1 cellular context compared by ENCODE assay signal in genomic region chrX:526295-527224, GRCh38.
A peak's percentile ranks its signal among the peaks of the same experiment; 100 is the strongest.
TF ChIP-seq lines count a peak whose summit lies in the region.

No MANE protein-coding gene starts in this region.

TF ChIP-seq in HepG2, 621 proteins besides CTCF, POLR2A, EP300 and RAD21 (continued from another document):
- TF ChIP-seq ZNF318 (CRISPR knock-in tag; IDR thresholded peaks at IDR 0.05) (no peak), HNF4A (CRISPR knock-in tag; IDR thresholded peaks at IDR 0.05) (peak; percentile 82), ATM (IDR thresholded peaks at IDR 0.05; ENCODE audit: borderline replicate concordance) (no peak), HNF4G (IDR thresholded peaks at IDR 0.05; ENCODE audit: borderline replicate concordance, low read depth, low read length) (peak; percentile 31; the same call in 1 of the 2 replicates), HNF4G (CRISPR knock-in tag; IDR thresholded peaks at IDR 0.05; ENCODE audit: borderline replicate concordance, low read depth) (peak; percentile 62), MAFG (CRISPR knock-in tag; IDR thresholded peaks at IDR 0.05) (no peak), ZNF724P (CRISPR knock-in tag; IDR thresholded peaks at IDR 0.05; ENCODE audit: borderline replicate concordance) (no peak), ETV5 (CRISPR knock-in tag; IDR thresholded peaks at IDR 0.05; ENCODE audit: borderline replicate concordance) (no peak), THAP11 (CRISPR knock-in tag; IDR thresholded peaks at IDR 0.05) (peak; percentile 49; the same call in 1 of the 2 replicates), ZBTB1 (CRISPR knock-in tag; IDR thresholded peaks at IDR 0.05; ENCODE audit: borderline replicate concordance) (no peak), KDM4B (CRISPR knock-in tag; IDR thresholded peaks at IDR 0.05) (no peak), HOXA5 (CRISPR knock-in tag; IDR thresholded peaks at IDR 0.05) (peak; percentile 99), JDP2 (CRISPR knock-in tag; IDR thresholded peaks at IDR 0.05; ENCODE audit: borderline replicate concordance) (no peak), TGIF2 (CRISPR knock-in tag; IDR thresholded peaks at IDR 0.05) (peak; percentile 58; the same call in 1 of the 2 replicates), GATAD2A (CRISPR knock-in tag; IDR thresholded peaks at IDR 0.05) (peak; percentile 68), POLR2G (IDR thresholded peaks at IDR 0.05; ENCODE audit: low read depth, low read length) (no peak), ZNF335 (CRISPR knock-in tag; IDR thresholded peaks at IDR 0.05) (no peak), DPF2 (CRISPR knock-in tag; IDR thresholded peaks at IDR 0.05; ENCODE audit: borderline replicate concordance, low read depth) (0 out of 2 replicates have a peak, but pooled peaks have one; percentile 45), TARDBP (CRISPR knock-in tag; IDR thresholded peaks at IDR 0.05) (no peak), PCBP1 (IDR thresholded peaks at IDR 0.05; ENCODE audit: borderline replicate concordance, low read depth, low read length) (no peak), HDAC2 (CRISPR knock-in tag; IDR thresholded peaks at IDR 0.05) (peak; percentile 49; the same call in 1 of the 2 replicates), SKI (IDR thresholded peaks at IDR 0.05; ENCODE audit: partially characterized antibody) (peak; percentile 20), PBX2 (CRISPR knock-in tag; IDR thresholded peaks at IDR 0.05) (peak; percentile 74)
- TF ChIP-seq, protein P1, sequence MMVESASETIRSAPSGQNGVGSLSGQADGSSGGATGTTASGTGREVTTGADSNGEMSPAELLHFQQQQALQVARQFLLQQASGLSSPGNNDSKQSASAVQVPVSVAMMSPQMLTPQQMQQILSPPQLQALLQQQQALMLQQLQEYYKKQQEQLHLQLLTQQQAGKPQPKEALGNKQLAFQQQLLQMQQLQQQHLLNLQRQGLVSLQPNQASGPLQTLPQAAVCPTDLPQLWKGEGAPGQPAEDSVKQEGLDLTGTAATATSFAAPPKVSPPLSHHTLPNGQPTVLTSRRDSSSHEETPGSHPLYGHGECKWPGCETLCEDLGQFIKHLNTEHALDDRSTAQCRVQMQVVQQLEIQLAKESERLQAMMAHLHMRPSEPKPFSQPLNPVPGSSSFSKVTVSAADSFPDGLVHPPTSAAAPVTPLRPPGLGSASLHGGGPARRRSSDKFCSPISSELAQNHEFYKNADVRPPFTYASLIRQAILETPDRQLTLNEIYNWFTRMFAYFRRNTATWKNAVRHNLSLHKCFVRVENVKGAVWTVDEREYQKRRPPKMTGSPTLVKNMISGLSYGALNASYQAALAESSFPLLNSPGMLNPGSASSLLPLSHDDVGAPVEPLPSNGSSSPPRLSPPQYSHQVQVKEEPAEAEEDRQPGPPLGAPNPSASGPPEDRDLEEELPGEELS (CRISPR knock-in tag; IDR thresholded peaks at IDR 0.05) = peak; percentile 86
- TF ChIP-seq, protein P2, sequence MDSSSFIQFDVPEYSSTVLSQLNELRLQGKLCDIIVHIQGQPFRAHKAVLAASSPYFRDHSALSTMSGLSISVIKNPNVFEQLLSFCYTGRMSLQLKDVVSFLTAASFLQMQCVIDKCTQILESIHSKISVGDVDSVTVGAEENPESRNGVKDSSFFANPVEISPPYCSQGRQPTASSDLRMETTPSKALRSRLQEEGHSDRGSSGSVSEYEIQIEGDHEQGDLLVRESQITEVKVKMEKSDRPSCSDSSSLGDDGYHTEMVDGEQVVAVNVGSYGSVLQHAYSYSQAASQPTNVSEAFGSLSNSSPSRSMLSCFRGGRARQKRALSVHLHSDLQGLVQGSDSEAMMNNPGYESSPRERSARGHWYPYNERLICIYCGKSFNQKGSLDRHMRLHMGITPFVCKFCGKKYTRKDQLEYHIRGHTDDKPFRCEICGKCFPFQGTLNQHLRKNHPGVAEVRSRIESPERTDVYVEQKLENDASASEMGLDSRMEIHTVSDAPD (CRISPR knock-in tag; IDR thresholded peaks at IDR 0.05) = no peak
- TF ChIP-seq, protein P3, sequence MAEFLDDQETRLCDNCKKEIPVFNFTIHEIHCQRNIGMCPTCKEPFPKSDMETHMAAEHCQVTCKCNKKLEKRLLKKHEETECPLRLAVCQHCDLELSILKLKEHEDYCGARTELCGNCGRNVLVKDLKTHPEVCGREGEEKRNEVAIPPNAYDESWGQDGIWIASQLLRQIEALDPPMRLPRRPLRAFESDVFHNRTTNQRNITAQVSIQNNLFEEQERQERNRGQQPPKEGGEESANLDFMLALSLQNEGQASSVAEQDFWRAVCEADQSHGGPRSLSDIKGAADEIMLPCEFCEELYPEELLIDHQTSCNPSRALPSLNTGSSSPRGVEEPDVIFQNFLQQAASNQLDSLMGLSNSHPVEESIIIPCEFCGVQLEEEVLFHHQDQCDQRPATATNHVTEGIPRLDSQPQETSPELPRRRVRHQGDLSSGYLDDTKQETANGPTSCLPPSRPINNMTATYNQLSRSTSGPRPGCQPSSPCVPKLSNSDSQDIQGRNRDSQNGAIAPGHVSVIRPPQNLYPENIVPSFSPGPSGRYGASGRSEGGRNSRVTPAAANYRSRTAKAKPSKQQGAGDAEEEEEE (CRISPR knock-in tag; IDR thresholded peaks at IDR 0.05; ENCODE audit: borderline replicate concordance) = no peak
- TF ChIP-seq, protein P4, sequence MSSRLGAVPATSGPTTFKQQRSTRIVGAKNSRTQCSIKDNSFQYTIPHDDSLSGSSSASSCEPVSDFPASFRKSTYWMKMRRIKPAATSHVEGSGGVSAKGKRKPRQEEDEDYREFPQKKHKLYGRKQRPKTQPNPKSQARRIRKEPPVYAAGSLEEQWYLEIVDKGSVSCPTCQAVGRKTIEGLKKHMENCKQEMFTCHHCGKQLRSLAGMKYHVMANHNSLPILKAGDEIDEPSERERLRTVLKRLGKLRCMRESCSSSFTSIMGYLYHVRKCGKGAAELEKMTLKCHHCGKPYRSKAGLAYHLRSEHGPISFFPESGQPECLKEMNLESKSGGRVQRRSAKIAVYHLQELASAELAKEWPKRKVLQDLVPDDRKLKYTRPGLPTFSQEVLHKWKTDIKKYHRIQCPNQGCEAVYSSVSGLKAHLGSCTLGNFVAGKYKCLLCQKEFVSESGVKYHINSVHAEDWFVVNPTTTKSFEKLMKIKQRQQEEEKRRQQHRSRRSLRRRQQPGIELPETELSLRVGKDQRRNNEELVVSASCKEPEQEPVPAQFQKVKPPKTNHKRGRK (CRISPR knock-in tag; IDR thresholded peaks at IDR 0.05) = peak; percentile 64
